In genomic region chr17:30954046-30954805, GRCh38 we compare ENCODE assay signal across 12 cellular contexts. TPM values are rescaled to one million over a fixed set of nuclear protein-coding genes. Genes with fewer than 3 reads are reported as not detected.
DNase-seq lines count a peak whose midpoint lies in the region; TF ChIP-seq lines count a peak whose summit lies in the region.
"Had no signal": no experiment of that assay in that cellular context is flagged by ENCODE, and none has a peak within 500 bp of the region (broad histone marks: within the 10 kb centered on the region; RNA-seq: fewer than 3 reads in every experiment).

No MANE protein-coding gene starts in this region.

- no peak for TF ChIP-seq POLR2A in transverse colon (IDR thresholded peaks at IDR 0.05)

- intact Hi-C loops in transverse colon (cut with DNase I; ENCODE audit: low total_unique reads): no loop called here

- no peak for TF ChIP-seq EP300 in transverse colon (IDR thresholded peaks at IDR 0.05; ENCODE audit: low read depth)

- H3K27ac ChIP-seq in caudate nucleus (ENCODE audit: low read depth, low read length) (peak overlapping the region; percentile 59), transverse colon (peak overlapping the region; percentile 17 to 50 (median 36))
- H3K27ac ChIP-seq: foreskin keratinocyte had no signal

- 66 to 84% methylated on average over 3 to 6 of the region's 6 CpGs for WGBS in transverse colon (ENCODE audit: low coverage in 1 of 2), 2 donors

- peaks cover 6 to 21% (median 12%) of the 10 kb centered on the region in 4 donors for H3K4me1 ChIP-seq in transverse colon
- H3K4me1 ChIP-seq: foreskin keratinocyte had no signal

- no peak overlapping the region for H3K4me3 ChIP-seq in transverse colon

- H3K9me3 ChIP-seq in transverse colon: no peaks in the 10 kb centered on the region

- H3K36me3 ChIP-seq in transverse colon: no peaks in the 10 kb centered on the region

- peak; percentile 65 to 83 for DNase-seq in NOMO-1 (lab: John Stamatoyannopoulos, UW; ENCODE audit: unreplicated experiment in 2 of 2)
- peak in 5 of 61 donors; percentile 7 to 20 (median 11) for DNase-seq in caudate nucleus (lab: John Stamatoyannopoulos, UW)
- DNase-seq in medulla oblongata (ENCODE audit: extremely low spot score): peak; percentile 78
- no peak for DNase-seq in transverse colon
- no peak for DNase-seq in stimulated activated CD4-positive, alpha-beta T cell treated with anti-CD3 and anti-CD28 coated beads, Interleukin-15, amount 100 ng/mL, for 24 hours
- no peak for DNase-seq in NCI-H774 (lab: John Stamatoyannopoulos, UW)
- no peak for DNase-seq in germinal center (ENCODE audit: low spot score)
- DNase-seq: activated CD4-positive, alpha-beta T cell treated with anti-CD3 and anti-CD28 coated beads for 48 hours; foreskin keratinocyte; H9; NCI-H2171 treated with DMSO at 0.1 percent for 48 hours; SHP77 had no signal

- no peak for TF ChIP-seq CTCF in transverse colon (IDR thresholded peaks at IDR 0.05)

- in situ Hi-C loops in transverse colon (cut with MboI; ENCODE audit: low pct_ligation_motif_present in 1 of 4, low pct_unique_long_range_greater_than_20kb in 1 of 4, low sequenced_read_pairs in 3 of 4): no loop called here

- H3K27me3 ChIP-seq in transverse colon: no peaks in the 10 kb centered on the region

RNA-seq across cellular contexts. Expression of gene RNF135, which starts 16.6 kb away (rescaled TPM):
- total RNA-seq in transverse colon: 10 to 100 TPM in 3 of 4 donors, 1 to 10 TPM in 1; 9.0 to 34.1 (median 25.0) TPM

RNA-seq across cellular contexts. Expression of gene ADAP2, which starts 32.5 kb away (rescaled TPM):
- total RNA-seq in transverse colon: 10 to 100 TPM in 2 of 4 donors, 1 to 10 TPM in 1, not detected in 1; 8.6 to 12.3 (median 11.9) TPM

RNA-seq across cellular contexts. Expression of gene TEFM, which starts 48.2 kb away (rescaled TPM):
- total RNA-seq in transverse colon: 10 to 100 TPM in 2 of 4 donors, 1 to 10 TPM in 2; 1.8 to 15.0 (median 8.9) TPM

Comparison
In these comparisons a context has a peak if more than half of its experiments do, and no peak if none do; other contexts are left out.
1. DNase-seq: peak in NOMO-1 (2 of 2) and medulla oblongata (single experiment); none in transverse colon (single experiment), stimulated activated CD4-positive, alpha-beta T cell treated with anti-CD3 and anti-CD28 coated beads, Interleukin-15, amount 100 ng/mL, for 24 hours (single experiment), NCI-H774 (single experiment) and germinal center (single experiment).